8 cellular contexts compared by ENCODE assay signal in the genomic region with DNA sequence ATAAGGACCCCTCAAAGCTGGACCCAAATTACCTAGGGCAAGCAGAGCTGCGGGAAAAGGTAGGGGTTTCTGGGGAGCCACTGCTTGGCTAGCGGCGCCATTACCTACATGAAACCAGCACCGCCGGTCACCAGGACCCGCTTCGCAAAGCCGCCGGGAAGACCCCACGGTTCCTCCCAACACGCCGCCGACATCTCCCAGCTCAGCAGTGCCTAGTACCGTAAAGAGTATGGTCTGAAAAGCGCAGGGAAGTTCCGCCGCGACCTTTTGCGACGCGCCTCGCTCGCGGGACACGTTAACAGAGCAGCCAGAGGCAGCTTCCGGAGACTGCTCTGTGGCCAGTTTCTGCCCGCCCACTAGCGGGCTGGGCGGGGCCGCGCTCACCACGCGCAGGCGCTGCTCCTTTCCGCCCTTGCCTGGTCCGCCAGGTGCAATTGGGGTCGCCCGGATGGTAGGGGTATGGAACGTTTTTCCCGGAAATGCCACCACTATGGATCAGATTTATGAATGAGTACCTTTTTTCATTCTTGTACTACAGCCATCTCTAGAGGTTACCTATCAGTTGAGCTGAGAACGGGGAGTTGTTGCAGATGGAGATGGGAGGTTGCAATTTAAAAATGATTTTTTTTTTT. TPM values are rescaled to one million over a fixed set of nuclear protein-coding genes. Genes with fewer than 3 reads are reported as not detected.
DNase-seq lines count a peak whose midpoint lies in the region; ATAC-seq and TF ChIP-seq lines count a peak whose summit lies in the region.

A gene with protein sequence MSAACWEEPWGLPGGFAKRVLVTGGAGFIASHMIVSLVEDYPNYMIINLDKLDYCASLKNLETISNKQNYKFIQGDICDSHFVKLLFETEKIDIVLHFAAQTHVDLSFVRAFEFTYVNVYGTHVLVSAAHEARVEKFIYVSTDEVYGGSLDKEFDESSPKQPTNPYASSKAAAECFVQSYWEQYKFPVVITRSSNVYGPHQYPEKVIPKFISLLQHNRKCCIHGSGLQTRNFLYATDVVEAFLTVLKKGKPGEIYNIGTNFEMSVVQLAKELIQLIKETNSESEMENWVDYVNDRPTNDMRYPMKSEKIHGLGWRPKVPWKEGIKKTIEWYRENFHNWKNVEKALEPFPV (minus strand): TSS at position 210 of the 632 bp plus-strand sequence. CDS start 16 bp downstream, at position 194.

- TF ChIP-seq CTCF in GM12875 (IDR thresholded peaks at IDR 0.05; ENCODE audit: borderline replicate concordance, insufficient read depth, low read depth, low read length), result no peak
- TF ChIP-seq CTCF in ovary (IDR thresholded peaks at IDR 0.05), result peak in 1 of 3 donors; percentile 16

- ATAC-seq in HG02763 (IDR thresholded peaks at IDR 0.05; ENCODE audit: unreplicated experiment) (peak; percentile 97), Right ventricle myocardium inferior (peak; percentile 99)
- ATAC-seq in activated naive CD8-positive, alpha-beta T cell treated with anti-CD3 and anti-CD28 coated beads, Interleukin-2, amount 10 ng/mL, durations not matched to agents 7 days and 5 days (ENCODE audit: low read depth), result peak; percentile 96

- H3K36me3 ChIP-seq in ovary, result no peaks in the 10 kb centered on the region
- peaks cover 7% of the 10 kb centered on the region for H3K36me3 ChIP-seq in thymus (ENCODE audit: control insufficient read depth, insufficient read depth)

- peak; percentile 78 for DNase-seq in NCI-H1417 treated with DMSO at 0.1 percent for 48 hours (lab: John Stamatoyannopoulos, UW)
- DNase-seq in SW 1271 (lab: John Stamatoyannopoulos, UW), result peak; percentile 60 to 88
- peak; percentile 91 for DNase-seq in activated naive CD8-positive, alpha-beta T cell treated with anti-CD3 and anti-CD28 coated beads, Interleukin-2, amount 10 ng/mL, durations not matched to agents 7 days and 5 days
- peak; percentile 96 for DNase-seq in Right ventricle myocardium inferior (ENCODE audit: missing footprints)
- peak; percentile 87 to 94 (median 89) for DNase-seq in ovary

- H3K27ac ChIP-seq in ovary (peak within 1 kb of the TSS in 1 of 2 donors; percentile 7), thymus (ENCODE audit: low read depth) (peak within 1 kb of the TSS; percentile 64)

- peaks cover 12% of the 10 kb centered on the region for H3K36me3 Mint-ChIP-seq in activated naive CD8-positive, alpha-beta T cell treated with anti-CD3 and anti-CD28 coated beads, Interleukin-2, amount 10 ng/mL, durations not matched to agents 7 days and 5 days

- H3K27me3 ChIP-seq in ovary, result no peaks in the 10 kb centered on the region
- no peaks in the 10 kb centered on the region for H3K27me3 ChIP-seq in thymus (ENCODE audit: control insufficient read depth, insufficient read depth)

- POLR2A ChIA-PET in activated naive CD8-positive, alpha-beta T cell treated with anti-CD3 and anti-CD28 coated beads, Interleukin-2, amount 10 ng/mL, durations not matched to agents 7 days and 5 days (lab: Charles Lee), result interaction anchor here (0.6 to 2.3 kb wide), 14 partner anchors 8 to 272 kb away, joined by 3 to 43 read pairs (median 4); no protein-coding TSS in a partner anchor

- H3K4me1 ChIP-seq in ovary (ENCODE audit: insufficient read depth), result peaks cover 11% of the 10 kb centered on the region
- peaks cover 10% of the 10 kb centered on the region for H3K4me1 ChIP-seq in thymus (ENCODE audit: control insufficient read depth, insufficient read depth, low read length)

- H3K4me3 ChIP-seq in GM12875 (ENCODE audit: low read depth, low read length), result peak within 1 kb of the TSS; percentile 100
- peak within 1 kb of the TSS; percentile 74 for H3K4me3 ChIP-seq in ovary
- H3K4me3 ChIP-seq in thymus (ENCODE audit: low read length), result peak within 1 kb of the TSS; percentile 66

- peak within 1 kb of the TSS; percentile 81 for H3K27ac Mint-ChIP-seq in activated naive CD8-positive, alpha-beta T cell treated with anti-CD3 and anti-CD28 coated beads, Interleukin-2, amount 10 ng/mL, durations not matched to agents 7 days and 5 days

- peak; percentile 61 for TF ChIP-seq POLR2A in ovary (IDR thresholded peaks at IDR 0.05)

- H3K4me1 Mint-ChIP-seq in activated naive CD8-positive, alpha-beta T cell treated with anti-CD3 and anti-CD28 coated beads, Interleukin-2, amount 10 ng/mL, durations not matched to agents 7 days and 5 days, result peaks cover 26% of the 10 kb centered on the region

- H3K9me3 ChIP-seq in ovary (no peaks in the 10 kb centered on the region), thymus (ENCODE audit: control insufficient read depth) (no peaks in the 10 kb centered on the region)

- H3K27me3 Mint-ChIP-seq in activated naive CD8-positive, alpha-beta T cell treated with anti-CD3 and anti-CD28 coated beads, Interleukin-2, amount 10 ng/mL, durations not matched to agents 7 days and 5 days, result no peaks in the 10 kb centered on the region

- 0 to 1% (median 0%) methylated on average over 41 of the region's 41 CpGs for WGBS in ovary, 3 donors
- under 1% methylated on average over 41 of the region's 41 CpGs for WGBS in thymus

- H3K9me3 Mint-ChIP-seq in activated naive CD8-positive, alpha-beta T cell treated with anti-CD3 and anti-CD28 coated beads, Interleukin-2, amount 10 ng/mL, durations not matched to agents 7 days and 5 days, result peaks cover 5% of the 10 kb centered on the region

- intact Hi-C loops in Right ventricle myocardium inferior (cut with DNase I) (no loop called here), ovary (cut with DNase I) (no loop called here)

- peak within 1 kb of the TSS; percentile 91 for H3K4me3 Mint-ChIP-seq in activated naive CD8-positive, alpha-beta T cell treated with anti-CD3 and anti-CD28 coated beads, Interleukin-2, amount 10 ng/mL, durations not matched to agents 7 days and 5 days

- TF ChIP-seq EP300 in ovary (IDR thresholded peaks at IDR 0.05), result no peak

RNA-seq across cellular contexts. Expression of the gene that starts here (rescaled TPM):
- 10 to 100 TPM; 18.3 to 19.6 TPM for total RNA-seq in activated naive CD8-positive, alpha-beta T cell treated with anti-CD3 and anti-CD28 coated beads, Interleukin-2, amount 10 ng/mL, durations not matched to agents 7 days and 5 days
- total RNA-seq in Right ventricle myocardium inferior, result 5.2 TPM
- 10 to 100 TPM in 6 of 7 donors, 1 to 10 TPM in 1; 8.4 to 14.3 (median 11.9) TPM for total RNA-seq in ovary
- polyA plus RNA-seq in ovary, result 10 to 100 TPM; 10.1 to 11.5 TPM
- 27.2 TPM for polyA plus RNA-seq in thymus
